In genomic region chr12:52455818-52456217, GRCh38 we compare ENCODE assay signal across 1 cellular context.
TF ChIP-seq lines count a peak whose summit lies in the region.

No MANE protein-coding gene starts in this region.

TF ChIP-seq in H1, 55 proteins besides CTCF, POLR2A, EP300 and RAD21:
- TF ChIP-seq SUZ12 (IDR thresholded peaks at IDR 0.05; ENCODE audit: low read length) (no peak), CEBPB (IDR thresholded peaks at IDR 0.05; ENCODE audit: low read depth, low read length) (peak; percentile 41; the same call in 1 of the 2 replicates), SRF (IDR thresholded peaks at IDR 0.05; ENCODE audit: low read depth, low read length) (no peak)
